ENCODE assay signal across 16 cellular contexts in genomic region chr2:181763423-181763822, GRCh38.
"Had no signal": no experiment of that assay in that cellular context is flagged by ENCODE, and none has a peak within 500 bp of the region (broad histone marks: within the 10 kb centered on the region; RNA-seq: fewer than 3 reads in every experiment).

No MANE protein-coding gene starts in this region.

- H3K4me2 ChIP-seq: SK-N-SH had no signal

- H3K9me2 ChIP-seq: SK-N-SH had no signal

- H3K27ac ChIP-seq: RWPE1 had no signal

- H3K9me3 ChIP-seq: SK-N-SH had no signal

- H3K9ac ChIP-seq: SK-N-SH had no signal

- DNase-seq: MM.1S, NCI-H1092 treated with DMSO at 0.1 percent for 48 hours, NCI-H1436, NCI-H187, NCI-H2029, NCI-H2081 treated with DMSO at 0.1 percent for 48 hours, NCI-H2171, NCI-H226, NCI-H446, NCI-H510A, NCI-H524 treated with DMSO at 0.1 percent for 48 hours, NCI-H69, NCI-H774, SHP77 had no signal
